In genomic region chr2:96931966-96932365, GRCh38 we compare ENCODE assay signal across 1 cellular context.
TF ChIP-seq lines count a peak whose summit lies in the region.

No MANE protein-coding gene starts in this region.

TF ChIP-seq in K562, 482 proteins besides CTCF, POLR2A, EP300 and RAD21:
- no peak for TF ChIP-seq NUFIP1 (IDR thresholded peaks at IDR 0.05; ENCODE audit: partially characterized antibody)
- no peak for TF ChIP-seq MCM3 (IDR thresholded peaks at IDR 0.05)
- no peak for TF ChIP-seq GATA2 (CRISPR knock-in tag; IDR thresholded peaks at IDR 0.05)
- no peak for TF ChIP-seq ASH1L (IDR thresholded peaks at IDR 0.05; ENCODE audit: borderline replicate concordance, low read depth, partially characterized antibody)
- no peak for TF ChIP-seq SETDB1 (IDR thresholded peaks at IDR 0.05; ENCODE audit: low read length)
- TF ChIP-seq FOXJ2 (tag; IDR thresholded peaks at IDR 0.05): no peak
- TF ChIP-seq IFI16 (CRISPR knock-in tag; IDR thresholded peaks at IDR 0.05): no peak
- TF ChIP-seq SMAD1 (IDR thresholded peaks at IDR 0.05; ENCODE audit: low read depth, low read length, partially characterized antibody): no peak
- TF ChIP-seq SUPT5H (IDR thresholded peaks at IDR 0.05): no peak
TF ChIP-seq in K562: peak in this region for 0.
